Comparison of ENCODE assay signal across 23 cellular contexts in genomic region chr5:95777441-95777840, GRCh38.
"Had no signal": no experiment of that assay in that cellular context is flagged by ENCODE, and none has a peak within 500 bp of the region (broad histone marks: within the 10 kb centered on the region; RNA-seq: fewer than 3 reads in every experiment).

No MANE protein-coding gene starts in this region.

- H3K36me3 ChIP-seq: esophagus squamous epithelium, right lobe of liver, thoracic aorta, transverse colon had no signal

- H3K4me3 ChIP-seq: esophagus squamous epithelium, heart right ventricle, lung, pancreas, right lobe of liver, spleen, thoracic aorta, transverse colon had no signal

- H3K9me3 ChIP-seq: esophagus squamous epithelium, heart right ventricle, pancreas, right lobe of liver, spleen, thoracic aorta, transverse colon had no signal

- DNase-seq: effector memory CD8-positive, alpha-beta T cell; esophagus squamous epithelium; heart right ventricle; kidney; left colon; left ventricle myocardium superior; mesendoderm; naive B cell; occipital lobe; pancreas; right lobe of liver; spleen; stimulated activated CD4-positive, alpha-beta T cell treated with anti-CD3 and anti-CD28 coated beads, Interleukin-15, amount 100 ng/mL, for 24 hours; stimulated activated CD4-positive, alpha-beta T cell treated with anti-CD3 and anti-CD28 coated beads, Interleukin-1b, Interleukin-23, amount 100 ng/mL, for 48 hours; stimulated activated CD4-positive, alpha-beta T cell treated with anti-CD3 and anti-CD28 coated beads, Interleukin-4, amount 100 ng/mL, for 24 hours; transverse colon had no signal

- ATAC-seq: effector memory CD8-positive, alpha-beta T cell; heart right ventricle; left colon; left ventricle myocardium superior; pancreas; right lobe of liver; stimulated activated memory B cell treated with anti-CD40 and anti-IgM and Interleukin-4, amounts not matched to agents 10 μg/mL and 1 μg/mL and 100 μg/mL, for 72 hours had no signal

- H3K4me3 Mint-ChIP-seq: dendritic cell treated with granulocyte-macrophage colony-stimulating factor and Interleukin-4, amounts not matched to agents 40 ng/mL and 50 ng/mL, for 4 days; effector memory CD8-positive, alpha-beta T cell; naive B cell; nephron; stimulated activated memory B cell treated with anti-CD40 and anti-IgM and Interleukin-4, amounts not matched to agents 10 μg/mL and 1 μg/mL and 100 μg/mL, for 72 hours; stimulated activated naive CD8-positive, alpha-beta T cell treated with anti-CD3 and anti-CD28 coated beads, Interleukin-15, Interleukin-2, amounts not matched to agents 100 ng/mL and 50 ng/mL, for 24 hours had no signal

- H3K27me3 ChIP-seq: esophagus squamous epithelium, heart right ventricle, pancreas, right lobe of liver, spleen, transverse colon had no signal

- H3K27ac Mint-ChIP-seq: dendritic cell treated with granulocyte-macrophage colony-stimulating factor and Interleukin-4, amounts not matched to agents 40 ng/mL and 50 ng/mL, for 4 days; effector memory CD8-positive, alpha-beta T cell; naive B cell; nephron; progenitor cell of endocrine pancreas; stimulated activated memory B cell treated with anti-CD40 and anti-IgM and Interleukin-4, amounts not matched to agents 10 μg/mL and 1 μg/mL and 100 μg/mL, for 72 hours; stimulated activated naive CD8-positive, alpha-beta T cell treated with anti-CD3 and anti-CD28 coated beads, Interleukin-15, Interleukin-2, amounts not matched to agents 100 ng/mL and 50 ng/mL, for 24 hours had no signal

- H3K27me3 Mint-ChIP-seq: dendritic cell treated with granulocyte-macrophage colony-stimulating factor and Interleukin-4, amounts not matched to agents 40 ng/mL and 50 ng/mL, for 4 days; effector memory CD8-positive, alpha-beta T cell; naive B cell; progenitor cell of endocrine pancreas; stimulated activated memory B cell treated with anti-CD40 and anti-IgM and Interleukin-4, amounts not matched to agents 10 μg/mL and 1 μg/mL and 100 μg/mL, for 72 hours; stimulated activated naive CD8-positive, alpha-beta T cell treated with anti-CD3 and anti-CD28 coated beads, Interleukin-15, Interleukin-2, amounts not matched to agents 100 ng/mL and 50 ng/mL, for 24 hours had no signal

- H3K9me3 Mint-ChIP-seq: dendritic cell treated with granulocyte-macrophage colony-stimulating factor and Interleukin-4, amounts not matched to agents 40 ng/mL and 50 ng/mL, for 4 days; effector memory CD8-positive, alpha-beta T cell; naive B cell; nephron; stimulated activated memory B cell treated with anti-CD40 and anti-IgM and Interleukin-4, amounts not matched to agents 10 μg/mL and 1 μg/mL and 100 μg/mL, for 72 hours; stimulated activated naive CD8-positive, alpha-beta T cell treated with anti-CD3 and anti-CD28 coated beads, Interleukin-15, Interleukin-2, amounts not matched to agents 100 ng/mL and 50 ng/mL, for 24 hours had no signal

- H3K36me3 Mint-ChIP-seq: naive B cell; stimulated activated memory B cell treated with anti-CD40 and anti-IgM and Interleukin-4, amounts not matched to agents 10 μg/mL and 1 μg/mL and 100 μg/mL, for 72 hours had no signal

- H3K27ac ChIP-seq: esophagus squamous epithelium, pancreas, right lobe of liver, spleen, thoracic aorta, transverse colon had no signal
